ENCODE assay signal across 8 cellular contexts in the genomic region with DNA sequence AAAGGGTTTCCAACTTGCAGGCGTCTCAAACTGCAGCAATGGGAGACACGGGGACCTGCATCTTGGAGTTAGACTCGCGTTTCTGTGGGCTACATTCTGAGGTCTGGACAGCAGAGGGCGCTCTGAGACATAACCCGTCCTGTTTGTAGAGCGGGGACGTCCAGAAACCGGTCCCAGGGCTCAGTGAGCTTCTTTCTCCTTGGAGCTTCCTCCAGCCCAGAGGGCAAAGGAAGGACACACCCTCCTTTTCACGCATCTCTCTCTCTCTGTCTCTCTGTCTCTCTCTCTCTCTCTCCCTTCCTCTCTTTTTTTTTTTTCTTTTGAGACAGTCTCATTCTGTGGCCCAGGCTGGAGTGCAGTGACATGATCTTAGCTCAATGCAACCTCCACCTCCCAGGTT. TPM values are rescaled to one million over a fixed set of nuclear protein-coding genes. Genes with fewer than 3 reads are reported as not detected.
DNase-seq lines count a peak whose midpoint lies in the region; ATAC-seq and TF ChIP-seq lines count a peak whose summit lies in the region.

No MANE protein-coding gene starts in this region.

- H3K4me3 ChIP-seq in CD8-positive, alpha-beta T cell (ENCODE audit: low read depth, low read length), result no peak overlapping the region
- no peak overlapping the region for H3K4me3 ChIP-seq in OCI-LY7 (ENCODE audit: low read depth, low read length, poor library complexity, severe bottlenecking)
- no peak overlapping the region for H3K4me3 ChIP-seq in epithelial cell of esophagus (ENCODE audit: low read length)

- H3K36me3 ChIP-seq in CD8-positive, alpha-beta T cell (ENCODE audit: insufficient read depth, low read length), result no peaks in the 10 kb centered on the region
- no peaks in the 10 kb centered on the region for H3K36me3 ChIP-seq in OCI-LY7 (ENCODE audit: insufficient read depth, low read length)

- peak; percentile 67 to 90 (median 83) for DNase-seq in CD8-positive, alpha-beta T cell
- DNase-seq in OCI-LY7 (ENCODE audit: low spot score) (peak; percentile 88), epithelial cell of esophagus (ENCODE audit: low read depth) (peak; percentile 81), myocyte (ENCODE audit: low read depth) (peak; percentile 54)
- DNase-seq in activated CD8-positive, alpha-beta memory T cell treated with anti-CD3 and anti-CD28 coated beads, Interleukin-2, amount 50 U/mL, for 24 hours (ENCODE audit: extremely low read depth), result peak; percentile 77
- DNase-seq in stimulated activated CD8-positive, alpha-beta memory T cell treated with anti-CD3 and anti-CD28 coated beads, Interleukin-7, amount 100 ng/mL, for 24 hours (ENCODE audit: low read depth), result peak; percentile 80

- peak; percentile 69 for ATAC-seq in CD8-positive, alpha-beta T cell
- ATAC-seq in HG03354 (IDR thresholded peaks at IDR 0.05; ENCODE audit: poor library complexity, severe bottlenecking, unreplicated experiment) (peak; percentile 72), GM18520 (IDR thresholded peaks at IDR 0.05; ENCODE audit: unreplicated experiment) (no peak)

- H3K4me3 Mint-ChIP-seq in CD8-positive, alpha-beta T cell, result no peak overlapping the region

- no peaks in the 10 kb centered on the region for H4K20me1 ChIP-seq in OCI-LY7 (ENCODE audit: insufficient read depth, low read length)

- H3K27ac ChIP-seq in CD8-positive, alpha-beta T cell (ENCODE audit: low read depth, low read length), result no peak overlapping the region
- H3K27ac ChIP-seq in OCI-LY7 (ENCODE audit: low read depth, low read length, poor library complexity, severe bottlenecking), result no peak overlapping the region

- no peaks in the 10 kb centered on the region for H3K9me3 Mint-ChIP-seq in CD8-positive, alpha-beta T cell

- CTCF ChIA-PET in CD8-positive, alpha-beta T cell (lab: Charles Lee), result interaction anchor here (0.6 to 9.5 kb wide), 27 partner anchors 9 to 500 kb away, joined by 3 to 464 read pairs (median 4); no protein-coding TSS in a partner anchor
- CTCF ChIA-PET in OCI-LY7 (lab: Charles Lee; ENCODE audit: unreplicated experiment), result interaction anchor here (0.6 to 2.2 kb wide), 12 partner anchors 75 to 704 kb away, joined by 3 to 25 read pairs (median 4); partner anchors contain the start of gene IRF8

- no peaks in the 10 kb centered on the region for H3K4me1 ChIP-seq in CD8-positive, alpha-beta T cell (ENCODE audit: insufficient read depth, low read length)
- H3K4me1 ChIP-seq in OCI-LY7 (ENCODE audit: insufficient read depth, low read length, poor library complexity, severe bottlenecking), result peaks cover 12% of the 10 kb centered on the region

- BruUV-seq in OCI-LY7 (replicated peaks; lab: Mats Ljungman, UMichigan), result no TSS peak

- no peaks in the 10 kb centered on the region for H3K9me2 ChIP-seq in OCI-LY7 (ENCODE audit: insufficient read depth, low read length)

- peaks cover 6% of the 10 kb centered on the region for H3K4me1 Mint-ChIP-seq in CD8-positive, alpha-beta T cell (ENCODE audit: low read depth)

- intact Hi-C loops in CD8-positive, alpha-beta T cell (cut with DNase I, micrococcal nuclease), result no loop called here
- intact Hi-C loops in OCI-LY7 (cut with micrococcal nuclease; ENCODE audit: unreplicated experiment), result no loop called here

- H3K36me3 Mint-ChIP-seq in CD8-positive, alpha-beta T cell, result no peaks in the 10 kb centered on the region

- peaks cover 7% of the 10 kb centered on the region for H3K27me3 Mint-ChIP-seq in CD8-positive, alpha-beta T cell (ENCODE audit: low read depth)

- peak; percentile 72 for TF ChIP-seq CTCF in CD8-positive, alpha-beta T cell (IDR thresholded peaks at IDR 0.05)
- TF ChIP-seq CTCF in OCI-LY7 (conservative IDR thresholded peaks at IDR 0.05; ENCODE audit: low read length) (peak; percentile 89), epithelial cell of esophagus (IDR thresholded peaks at IDR 0.05; ENCODE audit: insufficient read depth, low read depth, low read length, missing control alignments) (peak; percentile 72)

- POLR2A ChIA-PET in CD8-positive, alpha-beta T cell (lab: Charles Lee), result interaction anchor here (1.1 kb wide), 1 partner anchor 168 kb away, joined by 3 read pairs; no protein-coding TSS in a partner anchor
- POLR2A ChIA-PET in OCI-LY7 (lab: Charles Lee), result interaction anchor here (0.8 to 1.0 kb wide), 2 partner anchors 73 to 161 kb away, joined by 3 read pairs; no protein-coding TSS in a partner anchor

- no peaks in the 10 kb centered on the region for H3K9me3 ChIP-seq in CD8-positive, alpha-beta T cell (ENCODE audit: low read length)
- H3K9me3 ChIP-seq in OCI-LY7 (ENCODE audit: low read length), result no peaks in the 10 kb centered on the region

- H3K27me3 ChIP-seq in CD8-positive, alpha-beta T cell (ENCODE audit: insufficient read depth, low read length), result no peaks in the 10 kb centered on the region

- no peak overlapping the region for H3K4me2 ChIP-seq in OCI-LY7 (ENCODE audit: low read length)

- no peak overlapping the region for H2AFZ ChIP-seq in OCI-LY7 (ENCODE audit: low read length)

- H3K27ac Mint-ChIP-seq in CD8-positive, alpha-beta T cell, result peak overlapping the region; percentile 19

- H3K79me2 ChIP-seq in OCI-LY7 (ENCODE audit: insufficient read depth, low read depth, low read length), result no peaks in the 10 kb centered on the region

RNA-seq across cellular contexts. Expression of gene COX4I1, which starts 19.8 kb away (rescaled TPM):
- 100 to 1,000 TPM; 876 to 878 TPM for total RNA-seq in CD8-positive, alpha-beta T cell
- total RNA-seq in OCI-LY7 (2014; rRNA removed; shearing (Covaris generic)), result 569 and 633 TPM in 2 replicates
- 542 and 581 TPM in 2 replicates for total RNA-seq in OCI-LY7 (2022)
- 345 and 400 TPM in 2 replicates for total RNA-seq in myocyte
- polyA plus RNA-seq in myocyte (2012), result 724 TPM

RNA-seq across cellular contexts. Expression of gene EMC8, which starts 19.9 kb away (rescaled TPM):
- 10 to 100 TPM; 56.0 to 56.2 TPM for total RNA-seq in CD8-positive, alpha-beta T cell
- 37.6 and 54.0 TPM in 2 replicates for total RNA-seq in OCI-LY7 (2014; rRNA removed; shearing (Covaris generic))
- 47.5 and 54.4 TPM in 2 replicates for total RNA-seq in OCI-LY7 (2022)
- total RNA-seq in myocyte, result 40.3 and 41.6 TPM in 2 replicates
- 30.9 TPM for polyA plus RNA-seq in myocyte (2012)
